8 cellular contexts compared by ENCODE assay signal in the genomic region with DNA sequence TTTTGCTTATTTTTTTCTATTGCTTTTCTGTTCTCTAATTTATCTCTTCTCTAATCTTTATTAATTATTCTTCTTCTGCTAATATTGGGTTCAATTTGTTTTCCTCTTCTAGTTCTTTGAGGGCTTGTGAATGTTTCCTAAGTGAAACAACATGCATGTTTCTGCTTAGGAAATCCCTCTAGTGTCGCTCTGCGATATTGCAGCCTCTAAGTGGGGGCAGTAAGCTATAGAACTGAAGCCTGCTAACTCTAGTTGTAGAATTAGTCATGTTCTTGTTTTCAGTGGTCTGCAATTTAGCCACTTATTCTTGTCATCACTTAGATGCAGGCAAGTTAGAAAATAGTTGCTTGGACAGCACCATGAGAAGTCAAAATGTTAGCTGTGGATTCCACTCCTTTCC.
DNase-seq lines count a peak whose midpoint lies in the region; ATAC-seq and TF ChIP-seq lines count a peak whose summit lies in the region.

No MANE protein-coding gene starts in this region.

- intact Hi-C loops in body of pancreas (cut with DNase I): no loop called here

- DNase-seq in SHP77 (lab: John Stamatoyannopoulos, UW): peak; percentile 1 to 6
- no peak for DNase-seq in SHP77 treated with DMSO at 0.1 percent for 48 hours (lab: John Stamatoyannopoulos, UW)
- DNase-seq in LNCaP clone FGC (ENCODE audit: low read depth): no peak
- peak in 3 of 4 donors; percentile 10 to 48 (median 17) for DNase-seq in body of pancreas
- DNase-seq in pons (ENCODE audit: low spot score): peak; percentile 17
- no peak for DNase-seq in SKM-1 (lab: John Stamatoyannopoulos, UW; ENCODE audit: unreplicated experiment)

- H3K27ac ChIP-seq in body of pancreas: no peak overlapping the region

- peak; percentile 65 for ATAC-seq in GM19438 (IDR thresholded peaks at IDR 0.05; ENCODE audit: low read depth, unreplicated experiment)
- ATAC-seq in body of pancreas: no peak
- no peak for ATAC-seq in activated CD4-positive, CD25-positive, alpha-beta regulatory T cell treated with anti-CD3 and anti-CD28 coated beads, Interleukin-2, amount 50 U/mL, for 24 hours

- TF ChIP-seq CTCF in LNCaP clone FGC (IDR thresholded peaks at IDR 0.05; ENCODE audit: control insufficient read depth, extremely low read depth, insufficient read depth): peak; percentile 44
- TF ChIP-seq CTCF in body of pancreas (IDR thresholded peaks at IDR 0.05): peak in 5 of 7 experiments; percentile 24 to 49 (median 35)

- no peaks in the 10 kb centered on the region for H3K27me3 ChIP-seq in body of pancreas

- 0% methylated on average over 2 of the region's 2 CpGs for WGBS in body of pancreas, 2 donors

- H3K9me3 ChIP-seq in body of pancreas: no peaks in the 10 kb centered on the region

- H3K4me3 ChIP-seq in LNCaP clone FGC (ENCODE audit: low read depth, low read length) (no peak overlapping the region), body of pancreas (no peak overlapping the region)

- H3K36me3 ChIP-seq in body of pancreas (replicated peaks in 1 of 2; ENCODE audit: insufficient read depth in 1 of 2, low read depth in 2 of 2): no peaks in the 10 kb centered on the region

- TF ChIP-seq POLR2A in body of pancreas (IDR thresholded peaks at IDR 0.05): no peak

- H3K4me1 ChIP-seq in body of pancreas: no peaks in the 10 kb centered on the region

Comparison
In these comparisons a context has a peak if more than half of its experiments do, and no peak if none do; other contexts are left out.
1. DNase-seq: peak in SHP77 (2 of 2), body of pancreas (3 of 4) and pons (single experiment); none in SHP77 treated with DMSO at 0.1 percent for 48 hours (single experiment), LNCaP clone FGC (single experiment) and SKM-1 (single experiment).